Comparison of ENCODE assay signal across 30 cellular contexts in genomic region chr17:46744441-46744840, GRCh38.
"Had no signal": no experiment of that assay in that cellular context is flagged by ENCODE, and none has a peak within 500 bp of the region (broad histone marks: within the 10 kb centered on the region; RNA-seq: fewer than 3 reads in every experiment).

No MANE protein-coding gene starts in this region.

- H3K27me3 Mint-ChIP-seq: naive thymus-derived CD8-positive, alpha-beta T cell; natural killer cell treated with Interleukin-12 subunit alpha and Interleukin-12 subunit beta and Interleukin-15 and Interleukin-18, amount 100 ng/mL, for 72 hours; stimulated activated naive B cell treated with anti-CD40 and anti-IgM and Interleukin-4, amounts not matched to agents 10 μg/mL and 1 μg/mL and 100 μg/mL, for 72 hours; stimulated activated naive CD8-positive, alpha-beta T cell treated with anti-CD3 and anti-CD28 coated beads, Interleukin-15, Interleukin-2, amounts not matched to agents 100 ng/mL and 50 ng/mL, for 24 hours had no signal

- H2AFZ ChIP-seq: parathyroid adenoma had no signal

- H3K27me3 ChIP-seq: ovary, right lobe of liver, sigmoid colon, spleen, stomach, thyroid gland, tibial nerve, upper lobe of left lung, vagina had no signal

- H3K4me3 ChIP-seq: ovary, psoas muscle, right lobe of liver, sigmoid colon, smooth muscle cell, spleen, stomach, thoracic aorta, thyroid gland, tibial nerve, upper lobe of left lung, vagina had no signal

- H3K79me2 ChIP-seq: parathyroid adenoma had no signal

- DNase-seq: naive thymus-derived CD8-positive, alpha-beta T cell; nephron progenitor cell; occipital lobe; ovary; posterior cingulate gyrus; psoas muscle; right cardiac atrium; right lobe of liver; sigmoid colon; spleen; stimulated activated CD4-positive, alpha-beta T cell treated with anti-CD3 and anti-CD28 coated beads, Interleukin-12 subunit alpha, Interleukin-12 subunit beta, amount 100 ng/mL, for 4 hours; stimulated activated CD4-positive, alpha-beta T cell treated with anti-CD3 and anti-CD28 coated beads, Interleukin-1b, Interleukin-23, amount 100 ng/mL, for 48 hours; stimulated activated CD4-positive, alpha-beta T cell treated with anti-CD3 and anti-CD28 coated beads, Interleukin-4, amount 100 ng/mL, for 24 hours; stimulated activated naive B cell treated with anti-CD40 and anti-IgM and Interleukin-4, amounts not matched to agents 10 μg/mL and 1 μg/mL and 100 μg/mL, for 72 hours; stimulated activated naive CD4-positive, alpha-beta T cell treated with Interleukin-2 at 50 U/mL for 16 hours; stomach; thyroid gland; trophoblast cell; upper lobe of left lung had no signal

- H3K4me1 ChIP-seq: parathyroid adenoma, psoas muscle, right lobe of liver, thyroid gland, tibial nerve, upper lobe of left lung had no signal

- H3K4me1 Mint-ChIP-seq: stimulated activated effector memory CD8-positive, alpha-beta T cell treated with anti-CD3 and anti-CD28 coated beads, Interleukin-12 subunit alpha, Interleukin-12 subunit beta, amount 100 ng/mL, for 72 hours had no signal

- H3K27ac ChIP-seq: ovary, parathyroid adenoma, psoas muscle, right lobe of liver, sigmoid colon, spleen, stomach, thoracic aorta, thyroid gland, tibial nerve, upper lobe of left lung, vagina had no signal

- H3K36me3 ChIP-seq: ovary, thoracic aorta, thyroid gland, vagina had no signal

- ATAC-seq: naive thymus-derived CD8-positive, alpha-beta T cell; natural killer cell treated with Interleukin-12 subunit alpha and Interleukin-12 subunit beta and Interleukin-15 and Interleukin-18, amount 100 ng/mL, for 72 hours; psoas muscle; right cardiac atrium; right lobe of liver; stimulated activated effector memory CD8-positive, alpha-beta T cell treated with anti-CD3 and anti-CD28 coated beads, Interleukin-12 subunit alpha, Interleukin-12 subunit beta, amount 100 ng/mL, for 72 hours; stimulated activated naive B cell treated with anti-CD40 and anti-IgM and Interleukin-4, amounts not matched to agents 10 μg/mL and 1 μg/mL and 100 μg/mL, for 72 hours had no signal

- FAIRE-seq: urothelium cell line had no signal

- H3K9ac ChIP-seq: parathyroid adenoma had no signal

- H3K4me2 ChIP-seq: smooth muscle cell had no signal

- H3K4me3 Mint-ChIP-seq: naive thymus-derived CD8-positive, alpha-beta T cell; natural killer cell treated with Interleukin-12 subunit alpha and Interleukin-12 subunit beta and Interleukin-15 and Interleukin-18, amount 100 ng/mL, for 72 hours; nephron progenitor cell; neural crest cell; stimulated activated effector memory CD8-positive, alpha-beta T cell treated with anti-CD3 and anti-CD28 coated beads, Interleukin-12 subunit alpha, Interleukin-12 subunit beta, amount 100 ng/mL, for 72 hours; stimulated activated naive B cell treated with anti-CD40 and anti-IgM and Interleukin-4, amounts not matched to agents 10 μg/mL and 1 μg/mL and 100 μg/mL, for 72 hours; stimulated activated naive CD8-positive, alpha-beta T cell treated with anti-CD3 and anti-CD28 coated beads, Interleukin-15, Interleukin-2, amounts not matched to agents 100 ng/mL and 50 ng/mL, for 24 hours had no signal

- H3K36me3 Mint-ChIP-seq: natural killer cell treated with Interleukin-12 subunit alpha and Interleukin-12 subunit beta and Interleukin-15 and Interleukin-18, amount 100 ng/mL, for 72 hours had no signal

- H3K27ac Mint-ChIP-seq: natural killer cell treated with Interleukin-12 subunit alpha and Interleukin-12 subunit beta and Interleukin-15 and Interleukin-18, amount 100 ng/mL, for 72 hours; progenitor cell of endocrine pancreas; stimulated activated effector memory CD8-positive, alpha-beta T cell treated with anti-CD3 and anti-CD28 coated beads, Interleukin-12 subunit alpha, Interleukin-12 subunit beta, amount 100 ng/mL, for 72 hours; stimulated activated naive B cell treated with anti-CD40 and anti-IgM and Interleukin-4, amounts not matched to agents 10 μg/mL and 1 μg/mL and 100 μg/mL, for 72 hours; stimulated activated naive CD8-positive, alpha-beta T cell treated with anti-CD3 and anti-CD28 coated beads, Interleukin-15, Interleukin-2, amounts not matched to agents 100 ng/mL and 50 ng/mL, for 24 hours had no signal

- H3K9me3 Mint-ChIP-seq: naive thymus-derived CD8-positive, alpha-beta T cell; natural killer cell treated with Interleukin-12 subunit alpha and Interleukin-12 subunit beta and Interleukin-15 and Interleukin-18, amount 100 ng/mL, for 72 hours; nephron progenitor cell; neural crest cell; stimulated activated effector memory CD8-positive, alpha-beta T cell treated with anti-CD3 and anti-CD28 coated beads, Interleukin-12 subunit alpha, Interleukin-12 subunit beta, amount 100 ng/mL, for 72 hours; stimulated activated naive B cell treated with anti-CD40 and anti-IgM and Interleukin-4, amounts not matched to agents 10 μg/mL and 1 μg/mL and 100 μg/mL, for 72 hours; stimulated activated naive CD8-positive, alpha-beta T cell treated with anti-CD3 and anti-CD28 coated beads, Interleukin-15, Interleukin-2, amounts not matched to agents 100 ng/mL and 50 ng/mL, for 24 hours had no signal

- H3K9me3 ChIP-seq: ovary, psoas muscle, right lobe of liver, sigmoid colon, spleen, stomach, thoracic aorta, thyroid gland, tibial nerve, upper lobe of left lung, vagina had no signal
